Comparison of ENCODE assay signal across 1 cellular context in genomic region chr22:31039393-31039792, GRCh38.
TF ChIP-seq lines count a peak whose summit lies in the region.

No MANE protein-coding gene starts in this region.

TF ChIP-seq in SK-N-SH treated with all-trans-retinoic acid at 6 μM for 48 hours, 23 proteins besides CTCF, POLR2A, EP300 and RAD21 (continued from another document):
- TF ChIP-seq PPARA (CRISPR knock-in tag; IDR thresholded peaks at IDR 0.05; ENCODE audit: borderline replicate concordance) = no peak
- no peak for TF ChIP-seq ZFP30 (CRISPR knock-in tag; IDR thresholded peaks at IDR 0.05)
- no peak for TF ChIP-seq TCF4 (CRISPR knock-in tag; IDR thresholded peaks at IDR 0.05; ENCODE audit: borderline replicate concordance)
- no peak for TF ChIP-seq CSDC2 (CRISPR knock-in tag; IDR thresholded peaks at IDR 0.05)
- TF ChIP-seq GLIS3 (CRISPR knock-in tag; IDR thresholded peaks at IDR 0.05) = no peak
TF ChIP-seq in SK-N-SH treated with all-trans-retinoic acid at 6 μM for 48 hours: peak in this region for 0.
